ENCODE assay signal across 15 cellular contexts in genomic region chr7:42661312-42661711, GRCh38.
A peak's percentile ranks its signal among the peaks of the same experiment; 100 is the strongest.
DNase-seq lines count a peak whose midpoint lies in the region; ATAC-seq and TF ChIP-seq lines count a peak whose summit lies in the region.
"Had no signal": no experiment of that assay in that cellular context is flagged by ENCODE, and none has a peak within 500 bp of the region (broad histone marks: within the 10 kb centered on the region; RNA-seq: fewer than 3 reads in every experiment).

No MANE protein-coding gene starts in this region.

- 0 out of 4 replicates have a peak, but pooled peaks cover 0 to 3% of the 10 kb centered on the region in 2 experiments for H3K4me1 ChIP-seq in HCT116 (ENCODE audit: control insufficient read depth in 1 of 2, insufficient read depth in 2 of 2, low read length in 2 of 2)
- H3K4me1 ChIP-seq: body of pancreas, sigmoid colon had no signal

- H3K79me2 ChIP-seq in HCT116 (ENCODE audit: insufficient read depth, low read length): no peaks in the 10 kb centered on the region

- no peak overlapping the region for H3K4me2 ChIP-seq in HCT116 (ENCODE audit: low read length)
- H3K4me2 ChIP-seq: GM23338 had no signal

- H3K27me3 ChIP-seq in HCT116 (ENCODE audit: insufficient read depth, low read length): no peaks in the 10 kb centered on the region
- H3K27me3 ChIP-seq: body of pancreas, sigmoid colon had no signal

- CTCF ChIA-PET in HCT116 (lab: Charles Lee): no interaction called here

- intact Hi-C loops in HCT116 (cut with micrococcal nuclease): no loop called here

- H3K27ac ChIP-seq in HCT116 (ENCODE audit: low read depth, low read length): no peak overlapping the region
- H3K27ac ChIP-seq: body of pancreas, sigmoid colon had no signal

- H3K9ac ChIP-seq in HCT116 (ENCODE audit: low read length): no peak overlapping the region

- no peaks in the 10 kb centered on the region for H3K9me3 ChIP-seq in HCT116 (ENCODE audit: control insufficient read depth in 1 of 2, insufficient read depth in 1 of 2, low read depth in 1 of 2, low read length in 2 of 2)
- H3K9me3 ChIP-seq: sigmoid colon had no signal

- no peak overlapping the region for H3K4me3 ChIP-seq in HCT116 (replicated peaks in 1 of 2; ENCODE audit: low read depth in 1 of 2, low read length in 2 of 2)
- H3K4me3 ChIP-seq: body of pancreas, GM12878, GM23338, sigmoid colon had no signal

- BruUV-seq in HCT116 (replicated peaks; lab: Mats Ljungman, UMichigan): no TSS peak

- no peak overlapping the region for H2AFZ ChIP-seq in HCT116 (ENCODE audit: low read depth, low read length, poor library complexity, severe bottlenecking)
- H2AFZ ChIP-seq: GM23338 had no signal

- RAD21 ChIA-PET in HCT116 (lab: Charles Lee; ENCODE audit: low non-redundant PET in 1 of 2, low total read pairs in 2 of 2, uncharacterized antibody in 2 of 2, unreplicated experiment in 2 of 2): no interaction called here

- DNase-seq in HCT116 (ENCODE audit: low read depth, low spot score) (peak; percentile 16), fibroblast of gingiva (ENCODE audit: low read depth) (peak; percentile 92), stromal cell of bone marrow (ENCODE audit: low read depth) (peak; percentile 61), NCI-H1092 treated with DMSO at 0.1 percent for 48 hours (lab: John Stamatoyannopoulos, UW) (no peak)
- DNase-seq: activated CD4-positive, alpha-beta T cell treated with anti-CD3 and anti-CD28 coated beads, Interleukin-2, amount 10 ng/mL, durations not matched to agents 7 days and 5 days; body of pancreas; naive thymus-derived CD8-positive, alpha-beta T cell; NCI-H2029 treated with DMSO at 0.1 percent for 48 hours; NK-92 treated with Interleukin-12 subunit alpha and Interleukin-12 subunit beta, amount 100 ng/mL, for 24 hours; sigmoid colon had no signal

- no peak for ATAC-seq in HCT116
- peak; percentile 39; the same call in 1 of the 3 replicates for ATAC-seq in SK-N-SH treated with all-trans-retinoic acid at 6 μM for 48 hours
- ATAC-seq in GM21526 (IDR thresholded peaks at IDR 0.05; ENCODE audit: low FRiP score, unreplicated experiment): no peak
- ATAC-seq in HG03045 (IDR thresholded peaks at IDR 0.05; ENCODE audit: unreplicated experiment): no peak
- ATAC-seq: body of pancreas; GM12878; GM23338; naive thymus-derived CD8-positive, alpha-beta T cell had no signal

- no peaks in the 10 kb centered on the region for H3K36me3 ChIP-seq in HCT116 (ENCODE audit: control insufficient read depth in 1 of 2, insufficient read depth in 2 of 2, low read length in 2 of 2)
- H3K36me3 ChIP-seq: sigmoid colon had no signal

- H4K20me1 ChIP-seq in HCT116 (ENCODE audit: insufficient read depth): no peaks in the 10 kb centered on the region

- POLR2A ChIA-PET in HCT116 (lab: Charles Lee): no interaction called here

- TF ChIP-seq POLR2A in HCT116 (IDR thresholded peaks at IDR 0.05; ENCODE audit: borderline replicate concordance, extremely low read depth, insufficient read depth, insufficient read length): no peak

- H3K9me2 ChIP-seq in HCT116 (ENCODE audit: insufficient read depth): no peaks in the 10 kb centered on the region

- no peak for TF ChIP-seq CTCF in HCT116 (IDR thresholded peaks at IDR 0.05 in 2 of 3, conservative IDR thresholded peaks at IDR 0.05 in 1 of 3; ENCODE audit: borderline replicate concordance in 1 of 3, insufficient read depth in 1 of 3, low read depth in 2 of 3, low read length in 2 of 3)

- 0 out of 2 replicates have a peak, but pooled peaks have one; percentile 3 for TF ChIP-seq RAD21 in HCT116 (IDR thresholded peaks at IDR 0.05; ENCODE audit: low read depth)

TF ChIP-seq in HCT116, 20 proteins besides CTCF, POLR2A, EP300 and RAD21:
- TF ChIP-seq SP1 (IDR thresholded peaks at IDR 0.05; ENCODE audit: low read depth): peak; percentile 26; the same call in 1 of the 2 replicates
- TF ChIP-seq ELF1 (IDR thresholded peaks at IDR 0.05; ENCODE audit: borderline replicate concordance, low read depth): no peak
- TF ChIP-seq POLR2AphosphoS5 (IDR thresholded peaks at IDR 0.05; ENCODE audit: low read depth, low read length): no peak
- no peak for TF ChIP-seq ZFX (IDR thresholded peaks at IDR 0.05)
- no peak for TF ChIP-seq SIN3A (IDR thresholded peaks at IDR 0.05; ENCODE audit: low read depth)
- peak; percentile 63 for TF ChIP-seq CEBPB (IDR thresholded peaks at IDR 0.05; ENCODE audit: low read depth)
- peak; percentile 53 for TF ChIP-seq JUND (IDR thresholded peaks at IDR 0.05)
- no peak for TF ChIP-seq CBX3 (IDR thresholded peaks at IDR 0.05; ENCODE audit: low read depth)
- no peak for TF ChIP-seq EZH2 (IDR thresholded peaks at IDR 0.05)
- TF ChIP-seq FOSL1 (IDR thresholded peaks at IDR 0.05; ENCODE audit: low read depth): peak; percentile 52
- TF ChIP-seq ATF3 (IDR thresholded peaks at IDR 0.05): 0 out of 2 replicates have a peak, but pooled peaks have one; percentile 10
- TF ChIP-seq SRF (IDR thresholded peaks at IDR 0.05; ENCODE audit: low read depth): no peak
- TF ChIP-seq ZNF274 (IDR thresholded peaks at IDR 0.05; ENCODE audit: low read depth, low read length): no peak

TF ChIP-seq in SK-N-SH treated with all-trans-retinoic acid at 6 μM for 48 hours, 23 proteins besides CTCF, POLR2A, EP300 and RAD21:
- no peak for TF ChIP-seq ZFP3 (CRISPR knock-in tag; IDR thresholded peaks at IDR 0.05)
- no peak for TF ChIP-seq GLIS3 (CRISPR knock-in tag; IDR thresholded peaks at IDR 0.05)
- TF ChIP-seq ZNF8 (CRISPR knock-in tag; IDR thresholded peaks at IDR 0.05): no peak
- no peak for TF ChIP-seq CSRNP3 (CRISPR knock-in tag; IDR thresholded peaks at IDR 0.05)
- no peak for TF ChIP-seq ZC3H10 (CRISPR knock-in tag; IDR thresholded peaks at IDR 0.05)
- TF ChIP-seq CSDC2 (CRISPR knock-in tag; IDR thresholded peaks at IDR 0.05): no peak
- no peak for TF ChIP-seq OSR1 (CRISPR knock-in tag; IDR thresholded peaks at IDR 0.05)
- no peak for TF ChIP-seq ZNF565 (CRISPR knock-in tag; conservative IDR thresholded peaks at IDR 0.05; ENCODE audit: low read depth)
- TF ChIP-seq TSHZ2 (CRISPR knock-in tag; IDR thresholded peaks at IDR 0.05): no peak
- TF ChIP-seq CREB5 (CRISPR knock-in tag; IDR thresholded peaks at IDR 0.05; ENCODE audit: low read depth): no peak
- no peak for TF ChIP-seq ZNF70 (CRISPR knock-in tag; IDR thresholded peaks at IDR 0.05)
- no peak for TF ChIP-seq ISL1 (CRISPR knock-in tag; IDR thresholded peaks at IDR 0.05)
- TF ChIP-seq TCF4 (CRISPR knock-in tag; IDR thresholded peaks at IDR 0.05; ENCODE audit: borderline replicate concordance): no peak
- no peak for TF ChIP-seq TOX (CRISPR knock-in tag; IDR thresholded peaks at IDR 0.05; ENCODE audit: borderline replicate concordance)
